1 cellular context compared by ENCODE assay signal in the genomic region with DNA sequence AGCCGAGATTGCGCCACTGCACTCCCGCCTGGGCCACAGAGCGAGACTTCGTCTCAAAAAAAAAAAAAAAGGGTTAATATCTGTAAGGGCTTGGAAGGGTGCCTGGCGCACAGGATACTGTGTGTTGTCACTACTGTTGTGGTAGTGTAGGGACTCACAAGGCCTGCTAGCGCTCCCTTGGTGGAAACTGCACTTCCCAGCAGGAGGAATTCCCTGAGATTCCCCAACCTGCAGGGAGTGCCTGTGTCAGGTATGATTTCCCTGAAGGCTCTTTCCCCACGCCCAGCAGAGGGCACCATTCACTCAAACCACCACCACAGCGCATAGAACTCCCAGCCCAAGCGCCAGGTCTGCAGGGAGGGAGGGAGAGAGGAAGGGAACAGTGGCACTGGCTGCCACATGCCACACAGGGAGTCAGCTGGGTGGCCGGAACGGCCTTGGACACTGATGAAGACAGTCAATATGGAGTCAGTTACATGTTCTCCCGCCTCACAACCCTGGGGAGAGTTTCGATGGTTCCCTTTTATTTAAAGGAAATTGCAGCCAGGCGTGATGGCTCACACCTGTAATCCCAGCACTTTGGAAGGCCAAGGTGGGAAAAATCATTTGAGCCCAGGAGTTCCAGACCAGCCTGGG.
A peak's percentile ranks its signal among the peaks of the same experiment; 100 is the strongest.
TF ChIP-seq lines count a peak whose summit lies in the region.

No MANE protein-coding gene starts in this region.

TF ChIP-seq in HepG2, 621 proteins besides CTCF, POLR2A, EP300 and RAD21 (continued from another document and continues in another):
- TF ChIP-seq ZNF891 (CRISPR knock-in tag; IDR thresholded peaks at IDR 0.05): peak; percentile 79
- peak; percentile 75; the same call in 1 of the 2 replicates for TF ChIP-seq TARDBP (CRISPR knock-in tag; IDR thresholded peaks at IDR 0.05)
- TF ChIP-seq, protein P1, sequence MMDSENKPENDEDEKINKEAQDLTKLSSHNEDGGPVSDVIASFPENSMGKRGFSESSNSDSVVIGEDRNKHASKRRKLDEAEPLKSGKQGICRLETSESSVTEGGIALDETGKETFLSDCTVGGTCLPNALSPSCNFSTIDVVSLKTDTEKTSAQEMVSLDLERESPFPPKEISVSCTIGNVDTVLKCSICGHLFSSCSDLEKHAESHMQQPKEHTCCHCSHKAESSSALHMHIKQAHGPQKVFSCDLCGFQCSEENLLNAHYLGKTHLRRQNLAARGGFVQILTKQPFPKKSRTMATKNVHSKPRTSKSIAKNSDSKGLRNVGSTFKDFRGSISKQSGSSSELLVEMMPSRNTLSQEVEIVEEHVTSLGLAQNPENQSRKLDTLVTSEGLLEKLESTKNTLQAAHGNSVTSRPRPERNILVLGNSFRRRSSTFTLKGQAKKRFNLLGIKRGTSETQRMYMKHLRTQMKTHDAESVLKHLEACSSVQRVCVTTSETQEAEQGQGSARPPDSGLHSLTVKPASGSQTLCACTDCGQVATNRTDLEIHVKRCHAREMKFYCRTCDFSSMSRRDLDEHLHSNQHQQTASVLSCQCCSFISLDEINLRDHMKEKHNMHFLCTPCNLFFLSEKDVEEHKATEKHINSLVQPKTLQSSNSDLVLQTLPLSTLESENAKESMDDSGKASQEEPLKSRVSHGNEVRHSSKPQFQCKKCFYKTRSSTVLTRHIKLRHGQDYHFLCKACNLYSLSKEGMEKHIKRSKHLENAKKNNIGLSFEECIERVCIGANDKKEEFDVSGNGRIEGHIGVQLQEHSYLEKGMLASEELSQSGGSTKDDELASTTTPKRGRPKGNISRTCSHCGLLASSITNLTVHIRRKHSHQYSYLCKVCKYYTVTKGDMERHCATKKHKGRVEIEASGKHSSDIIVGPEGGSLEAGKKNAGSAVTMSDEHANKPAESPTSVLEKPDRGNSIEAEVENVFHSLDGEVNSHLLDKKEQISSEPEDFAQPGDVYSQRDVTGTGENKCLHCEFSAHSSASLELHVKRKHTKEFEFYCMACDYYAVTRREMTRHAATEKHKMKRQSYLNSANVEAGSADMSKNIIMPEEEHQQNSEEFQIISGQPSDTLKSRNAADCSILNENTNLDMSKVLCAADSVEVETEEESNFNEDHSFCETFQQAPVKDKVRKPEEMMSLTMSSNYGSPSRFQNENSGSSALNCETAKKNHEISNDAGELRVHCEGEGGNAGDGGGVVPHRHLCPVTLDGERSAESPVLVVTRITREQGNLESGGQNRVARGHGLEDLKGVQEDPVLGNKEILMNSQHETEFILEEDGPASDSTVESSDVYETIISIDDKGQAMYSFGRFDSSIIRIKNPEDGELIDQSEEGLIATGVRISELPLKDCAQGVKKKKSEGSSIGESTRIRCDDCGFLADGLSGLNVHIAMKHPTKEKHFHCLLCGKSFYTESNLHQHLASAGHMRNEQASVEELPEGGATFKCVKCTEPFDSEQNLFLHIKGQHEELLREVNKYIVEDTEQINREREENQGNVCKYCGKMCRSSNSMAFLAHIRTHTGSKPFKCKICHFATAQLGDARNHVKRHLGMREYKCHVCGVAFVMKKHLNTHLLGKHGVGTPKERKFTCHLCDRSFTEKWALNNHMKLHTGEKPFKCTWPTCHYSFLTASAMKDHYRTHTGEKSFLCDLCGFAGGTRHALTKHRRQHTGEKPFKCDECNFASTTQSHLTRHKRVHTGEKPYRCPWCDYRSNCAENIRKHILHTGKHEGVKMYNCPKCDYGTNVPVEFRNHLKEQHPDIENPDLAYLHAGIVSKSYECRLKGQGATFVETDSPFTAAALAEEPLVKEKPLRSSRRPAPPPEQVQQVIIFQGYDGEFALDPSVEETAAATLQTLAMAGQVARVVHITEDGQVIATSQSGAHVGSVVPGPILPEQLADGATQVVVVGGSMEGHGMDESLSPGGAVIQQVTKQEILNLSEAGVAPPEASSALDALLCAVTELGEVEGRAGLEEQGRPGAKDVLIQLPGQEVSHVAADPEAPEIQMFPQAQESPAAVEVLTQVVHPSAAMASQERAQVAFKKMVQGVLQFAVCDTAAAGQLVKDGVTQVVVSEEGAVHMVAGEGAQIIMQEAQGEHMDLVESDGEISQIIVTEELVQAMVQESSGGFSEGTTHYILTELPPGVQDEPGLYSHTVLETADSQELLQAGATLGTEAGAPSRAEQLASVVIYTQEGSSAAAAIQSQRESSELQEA (CRISPR knock-in tag; IDR thresholded peaks at IDR 0.05; ENCODE audit: not compliant biosample characterization): no peak
- peak; percentile 95; the same call in 1 of the 2 replicates for TF ChIP-seq REPIN1 (CRISPR knock-in tag; IDR thresholded peaks at IDR 0.05; ENCODE audit: borderline replicate concordance, low read depth)
- peak; percentile 82 for TF ChIP-seq ZNF501 (CRISPR knock-in tag; IDR thresholded peaks at IDR 0.05)
- peak; percentile 54; the same call in 1 of the 2 replicates for TF ChIP-seq TGIF2 (CRISPR knock-in tag; IDR thresholded peaks at IDR 0.05)
- no peak for TF ChIP-seq ZNF180 (CRISPR knock-in tag; IDR thresholded peaks at IDR 0.05; ENCODE audit: borderline replicate concordance, low read depth)
- 0 out of 2 replicates have a peak, but pooled peaks have one; percentile 79 for TF ChIP-seq ZNF567 (CRISPR knock-in tag; IDR thresholded peaks at IDR 0.05; ENCODE audit: borderline replicate concordance)
- TF ChIP-seq PCBP1 (IDR thresholded peaks at IDR 0.05; ENCODE audit: borderline replicate concordance, low read depth, low read length): no peak
- 0 out of 2 replicates have a peak, but pooled peaks have one; percentile 52 for TF ChIP-seq ZFP1 (CRISPR knock-in tag; IDR thresholded peaks at IDR 0.05)
- no peak for TF ChIP-seq DR1 (CRISPR knock-in tag; IDR thresholded peaks at IDR 0.05)
- TF ChIP-seq IRF2 (CRISPR knock-in tag; IDR thresholded peaks at IDR 0.05): peak; percentile 90
- TF ChIP-seq, protein P2, sequence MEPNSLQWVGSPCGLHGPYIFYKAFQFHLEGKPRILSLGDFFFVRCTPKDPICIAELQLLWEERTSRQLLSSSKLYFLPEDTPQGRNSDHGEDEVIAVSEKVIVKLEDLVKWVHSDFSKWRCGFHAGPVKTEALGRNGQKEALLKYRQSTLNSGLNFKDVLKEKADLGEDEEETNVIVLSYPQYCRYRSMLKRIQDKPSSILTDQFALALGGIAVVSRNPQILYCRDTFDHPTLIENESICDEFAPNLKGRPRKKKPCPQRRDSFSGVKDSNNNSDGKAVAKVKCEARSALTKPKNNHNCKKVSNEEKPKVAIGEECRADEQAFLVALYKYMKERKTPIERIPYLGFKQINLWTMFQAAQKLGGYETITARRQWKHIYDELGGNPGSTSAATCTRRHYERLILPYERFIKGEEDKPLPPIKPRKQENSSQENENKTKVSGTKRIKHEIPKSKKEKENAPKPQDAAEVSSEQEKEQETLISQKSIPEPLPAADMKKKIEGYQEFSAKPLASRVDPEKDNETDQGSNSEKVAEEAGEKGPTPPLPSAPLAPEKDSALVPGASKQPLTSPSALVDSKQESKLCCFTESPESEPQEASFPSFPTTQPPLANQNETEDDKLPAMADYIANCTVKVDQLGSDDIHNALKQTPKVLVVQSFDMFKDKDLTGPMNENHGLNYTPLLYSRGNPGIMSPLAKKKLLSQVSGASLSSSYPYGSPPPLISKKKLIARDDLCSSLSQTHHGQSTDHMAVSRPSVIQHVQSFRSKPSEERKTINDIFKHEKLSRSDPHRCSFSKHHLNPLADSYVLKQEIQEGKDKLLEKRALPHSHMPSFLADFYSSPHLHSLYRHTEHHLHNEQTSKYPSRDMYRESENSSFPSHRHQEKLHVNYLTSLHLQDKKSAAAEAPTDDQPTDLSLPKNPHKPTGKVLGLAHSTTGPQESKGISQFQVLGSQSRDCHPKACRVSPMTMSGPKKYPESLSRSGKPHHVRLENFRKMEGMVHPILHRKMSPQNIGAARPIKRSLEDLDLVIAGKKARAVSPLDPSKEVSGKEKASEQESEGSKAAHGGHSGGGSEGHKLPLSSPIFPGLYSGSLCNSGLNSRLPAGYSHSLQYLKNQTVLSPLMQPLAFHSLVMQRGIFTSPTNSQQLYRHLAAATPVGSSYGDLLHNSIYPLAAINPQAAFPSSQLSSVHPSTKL (CRISPR knock-in tag; IDR thresholded peaks at IDR 0.05): peak; percentile 66
- TF ChIP-seq MIER2 (CRISPR knock-in tag; IDR thresholded peaks at IDR 0.05): peak; percentile 63; the same call in 1 of the 2 replicates
- TF ChIP-seq, protein P3, sequence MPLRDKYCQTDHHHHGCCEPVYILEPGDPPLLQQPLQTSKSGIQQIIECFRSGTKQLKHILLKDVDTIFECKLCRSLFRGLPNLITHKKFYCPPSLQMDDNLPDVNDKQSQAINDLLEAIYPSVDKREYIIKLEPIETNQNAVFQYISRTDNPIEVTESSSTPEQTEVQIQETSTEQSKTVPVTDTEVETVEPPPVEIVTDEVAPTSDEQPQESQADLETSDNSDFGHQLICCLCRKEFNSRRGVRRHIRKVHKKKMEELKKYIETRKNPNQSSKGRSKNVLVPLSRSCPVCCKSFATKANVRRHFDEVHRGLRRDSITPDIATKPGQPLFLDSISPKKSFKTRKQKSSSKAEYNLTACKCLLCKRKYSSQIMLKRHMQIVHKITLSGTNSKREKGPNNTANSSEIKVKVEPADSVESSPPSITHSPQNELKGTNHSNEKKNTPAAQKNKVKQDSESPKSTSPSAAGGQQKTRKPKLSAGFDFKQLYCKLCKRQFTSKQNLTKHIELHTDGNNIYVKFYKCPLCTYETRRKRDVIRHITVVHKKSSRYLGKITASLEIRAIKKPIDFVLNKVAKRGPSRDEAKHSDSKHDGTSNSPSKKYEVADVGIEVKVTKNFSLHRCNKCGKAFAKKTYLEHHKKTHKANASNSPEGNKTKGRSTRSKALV (CRISPR knock-in tag; IDR thresholded peaks at IDR 0.05): no peak
- TF ChIP-seq, protein P4, sequence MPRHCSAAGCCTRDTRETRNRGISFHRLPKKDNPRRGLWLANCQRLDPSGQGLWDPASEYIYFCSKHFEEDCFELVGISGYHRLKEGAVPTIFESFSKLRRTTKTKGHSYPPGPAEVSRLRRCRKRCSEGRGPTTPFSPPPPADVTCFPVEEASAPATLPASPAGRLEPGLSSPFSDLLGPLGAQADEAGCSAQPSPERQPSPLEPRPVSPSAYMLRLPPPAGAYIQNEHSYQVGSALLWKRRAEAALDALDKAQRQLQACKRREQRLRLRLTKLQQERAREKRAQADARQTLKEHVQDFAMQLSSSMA (CRISPR knock-in tag; IDR thresholded peaks at IDR 0.05): peak; percentile 95; the same call in 1 of the 2 replicates
- no peak for TF ChIP-seq HES4 (CRISPR knock-in tag; IDR thresholded peaks at IDR 0.05; ENCODE audit: borderline replicate concordance)
- no peak for TF ChIP-seq U2AF2 (IDR thresholded peaks at IDR 0.05; ENCODE audit: low read depth, low read length)
- TF ChIP-seq, protein P5, sequence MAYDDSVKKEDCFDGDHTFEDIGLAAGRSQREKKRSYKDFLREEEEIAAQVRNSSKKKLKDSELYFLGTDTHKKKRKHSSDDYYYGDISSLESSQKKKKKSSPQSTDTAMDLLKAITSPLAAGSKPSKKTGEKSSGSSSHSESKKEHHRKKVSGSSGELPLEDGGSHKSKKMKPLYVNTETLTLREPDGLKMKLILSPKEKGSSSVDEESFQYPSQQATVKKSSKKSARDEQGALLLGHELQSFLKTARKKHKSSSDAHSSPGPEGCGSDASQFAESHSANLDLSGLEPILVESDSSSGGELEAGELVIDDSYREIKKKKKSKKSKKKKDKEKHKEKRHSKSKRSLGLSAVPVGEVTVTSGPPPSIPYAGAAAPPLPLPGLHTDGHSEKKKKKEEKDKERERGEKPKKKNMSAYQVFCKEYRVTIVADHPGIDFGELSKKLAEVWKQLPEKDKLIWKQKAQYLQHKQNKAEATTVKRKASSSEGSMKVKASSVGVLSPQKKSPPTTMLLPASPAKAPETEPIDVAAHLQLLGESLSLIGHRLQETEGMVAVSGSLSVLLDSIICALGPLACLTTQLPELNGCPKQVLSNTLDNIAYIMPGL (CRISPR knock-in tag; IDR thresholded peaks at IDR 0.05; ENCODE audit: borderline replicate concordance in 1 of 2, low read depth in 1 of 2): peak; percentile 78 to 88; a peak in 3 of 4 replicates
- no peak for TF ChIP-seq RBAK (CRISPR knock-in tag; IDR thresholded peaks at IDR 0.05)
- TF ChIP-seq ZNF766 (CRISPR knock-in tag; IDR thresholded peaks at IDR 0.05; ENCODE audit: borderline replicate concordance): 0 out of 2 replicates have a peak, but pooled peaks have one; percentile 52
- TF ChIP-seq MIER3 (CRISPR knock-in tag; IDR thresholded peaks at IDR 0.05; ENCODE audit: borderline replicate concordance): peak; percentile 87; the same call in 1 of the 2 replicates
- peak; percentile 54; the same call in 1 of the 2 replicates for TF ChIP-seq PHF21A (CRISPR knock-in tag; IDR thresholded peaks at IDR 0.05)
- TF ChIP-seq, protein P6, sequence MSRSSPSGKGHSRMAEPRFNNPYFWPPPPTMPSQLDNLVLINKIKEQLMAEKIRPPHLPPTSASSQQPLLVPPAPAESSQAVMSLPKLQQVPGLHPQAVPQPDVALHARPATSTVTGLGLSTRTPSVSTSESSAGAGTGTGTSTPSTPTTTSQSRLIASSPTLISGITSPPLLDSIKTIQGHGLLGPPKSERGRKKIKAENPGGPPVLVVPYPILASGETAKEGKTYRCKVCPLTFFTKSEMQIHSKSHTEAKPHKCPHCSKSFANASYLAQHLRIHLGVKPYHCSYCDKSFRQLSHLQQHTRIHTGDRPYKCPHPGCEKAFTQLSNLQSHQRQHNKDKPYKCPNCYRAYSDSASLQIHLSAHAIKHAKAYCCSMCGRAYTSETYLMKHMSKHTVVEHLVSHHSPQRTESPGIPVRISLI (CRISPR knock-in tag; IDR thresholded peaks at IDR 0.05; ENCODE audit: borderline replicate concordance): peak; percentile 83; the same call in 1 of the 2 replicates
- peak; percentile 39; the same call in 1 of the 2 replicates for TF ChIP-seq ZNF607 (CRISPR knock-in tag; IDR thresholded peaks at IDR 0.05; ENCODE audit: borderline replicate concordance)
- TF ChIP-seq, protein P7, sequence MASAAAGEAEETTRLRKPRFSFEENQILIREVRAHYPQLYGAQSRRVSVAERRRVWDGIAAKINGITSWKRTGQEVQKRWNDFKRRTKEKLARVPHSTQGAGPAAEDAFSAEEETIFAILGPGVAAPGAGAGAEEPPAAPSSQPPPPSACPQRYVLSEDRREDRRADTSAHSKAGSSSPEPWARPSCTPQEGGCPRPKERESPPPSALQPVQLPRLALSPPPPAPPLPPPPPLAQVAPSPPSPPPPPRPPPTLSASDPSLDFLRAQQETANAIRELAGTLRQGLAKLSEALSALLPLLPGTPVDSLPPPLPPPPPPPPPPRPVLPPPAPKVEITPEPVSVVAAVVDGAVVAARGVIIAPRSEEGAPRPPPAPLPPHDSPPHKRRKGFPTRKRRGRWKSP (CRISPR knock-in tag; IDR thresholded peaks at IDR 0.05): peak; percentile 74
- peak; percentile 75 for TF ChIP-seq PHF5A (CRISPR knock-in tag; IDR thresholded peaks at IDR 0.05; ENCODE audit: low read depth, unreplicated experiment)
- peak; percentile 89 for TF ChIP-seq ERF (CRISPR knock-in tag; IDR thresholded peaks at IDR 0.05)
- no peak for TF ChIP-seq ZBTB3 (CRISPR knock-in tag; IDR thresholded peaks at IDR 0.05; ENCODE audit: borderline replicate concordance, low read depth)
- no peak; the same call in 1 of the 2 replicates for TF ChIP-seq ZKSCAN8 (CRISPR knock-in tag; IDR thresholded peaks at IDR 0.05; ENCODE audit: borderline replicate concordance)
- peak; percentile 63; the same call in 1 of the 2 replicates for TF ChIP-seq HNRNPL (IDR thresholded peaks at IDR 0.05; ENCODE audit: low read depth, low read length)
- TF ChIP-seq ZNF230 (CRISPR knock-in tag; IDR thresholded peaks at IDR 0.05): peak; percentile 76; the same call in 1 of the 2 replicates
- no peak for TF ChIP-seq SMAD9 (CRISPR knock-in tag; IDR thresholded peaks at IDR 0.05)
- TF ChIP-seq NFYC (CRISPR knock-in tag; IDR thresholded peaks at IDR 0.05): no peak
- TF ChIP-seq HNF4A (CRISPR knock-in tag; IDR thresholded peaks at IDR 0.05): peak; percentile 23; the same call in 1 of the 2 replicates
